10 cellular contexts compared by ENCODE assay signal in genomic region chr9:109914280-109915027, GRCh38.
A peak's percentile ranks its signal among the peaks of the same experiment; 100 is the strongest.
DNase-seq lines count a peak whose midpoint lies in the region; ATAC-seq and TF ChIP-seq lines count a peak whose summit lies in the region.
"Had no signal": no experiment of that assay in that cellular context is flagged by ENCODE, and none has a peak within 500 bp of the region (broad histone marks: within the 10 kb centered on the region; RNA-seq: fewer than 3 reads in every experiment).

No MANE protein-coding gene starts in this region.

- TF ChIP-seq CTCF in GM23338 (conservative IDR thresholded peaks at IDR 0.05; ENCODE audit: low read depth in 2 of 2) (no peak), endothelial cell (IDR thresholded peaks at IDR 0.05; ENCODE audit: unreplicated experiment) (no peak)

- peak; percentile 37 for ATAC-seq in GM18519 (IDR thresholded peaks at IDR 0.05; ENCODE audit: low FRiP score, unreplicated experiment)
- peak; percentile 56 for ATAC-seq in HG02678 (IDR thresholded peaks at IDR 0.05; ENCODE audit: unreplicated experiment)
- ATAC-seq in GM23338, result no peak
- ATAC-seq in activated naive CD8-positive, alpha-beta T cell treated with anti-CD3 and anti-CD28 coated beads, Interleukin-2, amount 50 U/mL, for 24 hours, result no peak

- no peaks in the 10 kb centered on the region for H3K27me3 ChIP-seq in GM23338 (ENCODE audit: insufficient read depth)

- H3K4me3 ChIP-seq in GM23338, result no peak overlapping the region

- H3K9me3 Mint-ChIP-seq in GM23338 (no peaks in the 10 kb centered on the region), endothelial cell (ENCODE audit: unreplicated experiment) (no peaks in the 10 kb centered on the region)
- H3K9me3 Mint-ChIP-seq in activated naive CD8-positive, alpha-beta T cell treated with anti-CD3 and anti-CD28 coated beads, Interleukin-2, amount 50 U/mL, for 24 hours, result no peaks in the 10 kb centered on the region
- H3K9me3 Mint-ChIP-seq: endodermal cell had no signal

- peaks cover 4% of the 10 kb centered on the region; the same call in 1 of the 2 replicates for H3K9me2 ChIP-seq in GM23338 (ENCODE audit: insufficient read depth)

- peaks cover 26% of the 10 kb centered on the region for H3K4me1 ChIP-seq in GM23338 (ENCODE audit: insufficient read depth)

- H3K36me3 Mint-ChIP-seq in GM23338 (ENCODE audit: low read depth) (no peaks in the 10 kb centered on the region), endothelial cell (ENCODE audit: low read depth, unreplicated experiment) (no peaks in the 10 kb centered on the region)
- no peaks in the 10 kb centered on the region for H3K36me3 Mint-ChIP-seq in activated naive CD8-positive, alpha-beta T cell treated with anti-CD3 and anti-CD28 coated beads, Interleukin-2, amount 50 U/mL, for 24 hours (ENCODE audit: low read depth)

- H3K4me3 Mint-ChIP-seq in GM23338, result no peak overlapping the region
- H3K4me3 Mint-ChIP-seq in endothelial cell (ENCODE audit: unreplicated experiment), result no peak overlapping the region
- no peak overlapping the region for H3K4me3 Mint-ChIP-seq in activated naive CD8-positive, alpha-beta T cell treated with anti-CD3 and anti-CD28 coated beads, Interleukin-2, amount 50 U/mL, for 24 hours
- H3K4me3 Mint-ChIP-seq: endodermal cell had no signal

- no peak overlapping the region for H3K4me2 ChIP-seq in GM23338

- no peak overlapping the region for H3K27ac Mint-ChIP-seq in GM23338
- H3K27ac Mint-ChIP-seq in endothelial cell (ENCODE audit: unreplicated experiment), result no peak overlapping the region
- no peak overlapping the region for H3K27ac Mint-ChIP-seq in activated naive CD8-positive, alpha-beta T cell treated with anti-CD3 and anti-CD28 coated beads, Interleukin-2, amount 50 U/mL, for 24 hours
- H3K27ac Mint-ChIP-seq: endodermal cell had no signal

- H3K36me3 ChIP-seq in GM23338 (ENCODE audit: insufficient read depth), result no peaks in the 10 kb centered on the region

- H2AFZ ChIP-seq in GM23338, result no peak overlapping the region

- H3K27me3 Mint-ChIP-seq in GM23338 (ENCODE audit: insufficient read depth, low read depth, poor library complexity) (peaks cover 3% of the 10 kb centered on the region), endothelial cell (ENCODE audit: unreplicated experiment) (peaks cover 2% of the 10 kb centered on the region)
- no peaks in the 10 kb centered on the region for H3K27me3 Mint-ChIP-seq in activated naive CD8-positive, alpha-beta T cell treated with anti-CD3 and anti-CD28 coated beads, Interleukin-2, amount 50 U/mL, for 24 hours

- H3K4me1 Mint-ChIP-seq in GM23338 (peaks cover 6% of the 10 kb centered on the region), endothelial cell (ENCODE audit: unreplicated experiment) (peaks cover 21% of the 10 kb centered on the region)
- H3K4me1 Mint-ChIP-seq in activated naive CD8-positive, alpha-beta T cell treated with anti-CD3 and anti-CD28 coated beads, Interleukin-2, amount 50 U/mL, for 24 hours, result peaks cover 27% of the 10 kb centered on the region
- H3K4me1 Mint-ChIP-seq: endodermal cell had no signal

- H3K79me2 ChIP-seq in GM23338 (replicated peaks; ENCODE audit: insufficient read depth), result no peaks in the 10 kb centered on the region

- H4K20me1 ChIP-seq in GM23338 (replicated peaks; ENCODE audit: insufficient read depth), result no peaks in the 10 kb centered on the region

- DNase-seq in RPMI7951 (ENCODE audit: low read depth) (peak; percentile 74), renal cortical epithelial cell (ENCODE audit: low read depth) (peak; percentile 94), GM23338 (ENCODE audit: low spot score) (no peak), endothelial cell (ENCODE audit: low spot score) (no peak), NCI-H1105 treated with DMSO at 0.1 percent for 48 hours (lab: John Stamatoyannopoulos, UW) (no peak)
- no peak for DNase-seq in activated naive CD8-positive, alpha-beta T cell treated with anti-CD3 and anti-CD28 coated beads, Interleukin-2, amount 50 U/mL, for 24 hours
- DNase-seq: endodermal cell, NCI-H446 had no signal

- no peak overlapping the region for H3K27ac ChIP-seq in GM23338 (ENCODE audit: low read depth)

- no peaks in the 10 kb centered on the region for H3F3A ChIP-seq in GM23338 (replicated peaks; ENCODE audit: low read depth)

TF ChIP-seq in GM23338, 12 proteins besides CTCF, POLR2A, EP300 and RAD21:
- TF ChIP-seq JUNB (IDR thresholded peaks at IDR 0.05; ENCODE audit: unreplicated experiment), result no peak
- TF ChIP-seq STAT1 (IDR thresholded peaks at IDR 0.05; ENCODE audit: unreplicated experiment), result no peak

Comparison
In these comparisons a context has a peak if more than half of its experiments do, and no peak if none do; other contexts are left out.
1. ATAC-seq: peak in GM18519 (single experiment) and HG02678 (single experiment); none in GM23338 (single experiment) and activated naive CD8-positive, alpha-beta T cell treated with anti-CD3 and anti-CD28 coated beads, Interleukin-2, amount 50 U/mL, for 24 hours (single experiment).
2. DNase-seq: peak in RPMI7951 (single experiment) and renal cortical epithelial cell (single experiment); none in GM23338 (single experiment), endothelial cell (single experiment), activated naive CD8-positive, alpha-beta T cell treated with anti-CD3 and anti-CD28 coated beads, Interleukin-2, amount 50 U/mL, for 24 hours (single experiment) and NCI-H1105 treated with DMSO at 0.1 percent for 48 hours (single experiment).